Comparison of ENCODE assay signal across 27 cellular contexts in the genomic region with DNA sequence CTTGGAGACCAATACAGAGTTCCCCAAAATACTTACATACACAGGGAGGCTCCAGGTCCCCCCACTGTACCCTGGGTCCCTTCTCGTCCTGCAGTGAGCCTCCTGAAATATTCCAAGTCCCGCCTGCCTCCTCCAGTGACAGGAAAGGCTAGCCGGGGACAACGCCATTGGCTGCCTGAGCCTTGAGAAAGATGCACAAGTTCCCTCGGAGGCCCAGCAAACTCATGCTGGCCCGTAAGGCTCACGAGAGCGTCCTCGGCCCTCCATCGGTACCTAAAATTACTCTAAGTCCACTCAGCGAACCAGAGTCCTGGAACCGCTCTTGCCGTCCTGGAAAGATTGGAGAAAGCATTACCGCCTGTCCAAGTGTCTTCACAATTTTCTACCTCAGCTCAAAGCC.
"Had no signal": no experiment of that assay in that cellular context is flagged by ENCODE, and none has a peak within 500 bp of the region (broad histone marks: within the 10 kb centered on the region; RNA-seq: fewer than 3 reads in every experiment).

No MANE protein-coding gene starts in this region.

- H3K27ac Mint-ChIP-seq: dendritic cell treated with granulocyte-macrophage colony-stimulating factor and Interleukin-4, amounts not matched to agents 40 ng/mL and 50 ng/mL, for 4 days; effector memory CD8-positive, alpha-beta T cell; endodermal cell; mesothelial cell of epicardium had no signal

- ATAC-seq: effector memory CD8-positive, alpha-beta T cell; esophagus mucosa; gastrocnemius medialis; heart right ventricle; left cardiac atrium; left lung; left ventricle myocardium superior; lower lobe of right lung; mucosa of descending colon had no signal

- DNase-seq: colonic mucosa; cortex of kidney; effector CD8-positive, alpha-beta T cell; effector memory CD8-positive, alpha-beta T cell; endodermal cell; erythroblast; esophagus squamous epithelium; foreskin fibroblast; foreskin melanocyte; gastrocnemius medialis; glutamatergic neuron; head of caudate nucleus; heart right ventricle; hippocampal formation; left cardiac atrium; left ventricle myocardium superior; lower lobe of right lung; mesenchymal stem cell; mucosa of descending colon had no signal

- H3K27ac ChIP-seq: colonic mucosa, epithelial cell of prostate, esophagus squamous epithelium, gastrocnemius medialis, heart right ventricle, left lung, lower lobe of right lung had no signal

- H3K4me3 ChIP-seq: colonic mucosa, esophagus squamous epithelium, gastrocnemius medialis, heart right ventricle, left lung, lower lobe of right lung, mucosa of descending colon had no signal

- H3K4me1 Mint-ChIP-seq: endodermal cell, mesothelial cell of epicardium had no signal

- H3K27me3 ChIP-seq: colonic mucosa, esophagus squamous epithelium, gastrocnemius medialis, heart right ventricle, left lung had no signal

- H3K36me3 Mint-ChIP-seq: mesothelial cell of epicardium had no signal

- H3K4me3 Mint-ChIP-seq: dendritic cell treated with granulocyte-macrophage colony-stimulating factor and Interleukin-4, amounts not matched to agents 40 ng/mL and 50 ng/mL, for 4 days; effector memory CD8-positive, alpha-beta T cell; endodermal cell; mesothelial cell of epicardium had no signal

- H3K4me1 ChIP-seq: colonic mucosa, esophagus squamous epithelium, gastrocnemius medialis, heart right ventricle, left lung, lower lobe of right lung had no signal

- H3K9me3 Mint-ChIP-seq: endodermal cell, mesothelial cell of epicardium had no signal

- H3K27me3 Mint-ChIP-seq: dendritic cell treated with granulocyte-macrophage colony-stimulating factor and Interleukin-4, amounts not matched to agents 40 ng/mL and 50 ng/mL, for 4 days; effector memory CD8-positive, alpha-beta T cell had no signal

- H3K36me3 ChIP-seq: colonic mucosa, esophagus squamous epithelium, gastrocnemius medialis, heart right ventricle, left lung, lower lobe of right lung had no signal

- H3K9me3 ChIP-seq: colonic mucosa, esophagus squamous epithelium, gastrocnemius medialis, lower lobe of right lung had no signal

- FAIRE-seq: endometrium, islet of Langerhans, keratinocyte had no signal
